ENCODE assay signal across 19 cellular contexts in genomic region chr9:130452835-130453234, GRCh38. TPM values are rescaled to one million over a fixed set of nuclear protein-coding genes. Genes with fewer than 3 reads are reported as not detected.
A peak's percentile ranks its signal among the peaks of the same experiment; 100 is the strongest.
DNase-seq lines count a peak whose midpoint lies in the region; ATAC-seq and TF ChIP-seq lines count a peak whose summit lies in the region.
"Had no signal": no experiment of that assay in that cellular context is flagged by ENCODE, and none has a peak within 500 bp of the region (broad histone marks: within the 10 kb centered on the region; RNA-seq: fewer than 3 reads in every experiment).

No MANE protein-coding gene starts in this region.

- TF ChIP-seq EP300 in gastroesophageal sphincter (IDR thresholded peaks at IDR 0.05) = no peak

- no peaks in the 10 kb centered on the region for H3K36me3 ChIP-seq in gastroesophageal sphincter

- H3K9me3 Mint-ChIP-seq in osteocyte (ENCODE audit: unreplicated experiment) = no peaks in the 10 kb centered on the region
- H3K9me3 Mint-ChIP-seq: CD4-positive, alpha-beta memory T cell; GM23338; H9; HFFc6 had no signal

- no peak for ATAC-seq in gastroesophageal sphincter
- ATAC-seq: GM23338 had no signal

- H3K4me3 Mint-ChIP-seq in osteocyte (ENCODE audit: unreplicated experiment) = no peak overlapping the region
- H3K4me3 Mint-ChIP-seq: CD4-positive, alpha-beta memory T cell; GM23338; HFFc6 had no signal

- TF ChIP-seq POLR2A in gastroesophageal sphincter (IDR thresholded peaks at IDR 0.05) = no peak

- no peaks in the 10 kb centered on the region for H3K27me3 ChIP-seq in gastroesophageal sphincter
- H3K27me3 ChIP-seq: BLaER1 had no signal

- H3K27ac ChIP-seq in C4-2B (peak overlapping the region; percentile 59; the same call in 1 of the 2 replicates), VCaP (peak overlapping the region; percentile 59), gastroesophageal sphincter (peak overlapping the region in 3 of 4 donors; percentile 79 to 86 (median 85))
- H3K27ac ChIP-seq: BLaER1, KMS-11, PC-9 had no signal

- WGBS in gastroesophageal sphincter (ENCODE audit: low coverage in 1 of 2), 2 donors = no CpG with 5 or more reads among the region's 4 CpGs

- peaks cover 59% of the 10 kb centered on the region for H3K4me1 Mint-ChIP-seq in osteocyte (ENCODE audit: unreplicated experiment)

- TF ChIP-seq CTCF in C4-2B (conservative IDR thresholded peaks at IDR 0.05) (no peak), VCaP (conservative IDR thresholded peaks at IDR 0.05) (no peak), gastroesophageal sphincter (IDR thresholded peaks at IDR 0.05) (no peak), osteocyte (IDR thresholded peaks at IDR 0.05) (no peak)

- H3K4me1 ChIP-seq in gastroesophageal sphincter = peaks cover 4 to 60% (median 22%) of the 10 kb centered on the region in 3 donors

- peak overlapping the region; percentile 66 for H3K27ac Mint-ChIP-seq in osteocyte (ENCODE audit: unreplicated experiment)
- H3K27ac Mint-ChIP-seq: GM23338, HFFc6 had no signal

- no peaks in the 10 kb centered on the region for H3K27me3 Mint-ChIP-seq in osteocyte (ENCODE audit: unreplicated experiment)

- no peaks in the 10 kb centered on the region for H3K9me3 ChIP-seq in gastroesophageal sphincter
- H3K9me3 ChIP-seq: BLaER1 had no signal

- H3K36me3 Mint-ChIP-seq in osteocyte (ENCODE audit: unreplicated experiment) = no peaks in the 10 kb centered on the region
- H3K36me3 Mint-ChIP-seq: CD4-positive, alpha-beta memory T cell had no signal

- H3K4me3 ChIP-seq in gastroesophageal sphincter = no peak overlapping the region
- H3K4me3 ChIP-seq: BLaER1, GM23338, PC-9 had no signal

- DNase-seq in osteocyte (ENCODE audit: extremely low spot score, unreplicated experiment) (no peak), cerebellar nuclear complex (lab: John Stamatoyannopoulos, UW) (no peak), UCSD-AML1 (lab: John Stamatoyannopoulos, UW; ENCODE audit: unreplicated experiment) (no peak)
- no peak for DNase-seq in stimulated activated CD4-positive, alpha-beta T cell treated with anti-CD3 and anti-CD28 coated beads, Interleukin-4, amount 100 ng/mL, for 1 hour
- DNase-seq: CD4-positive, alpha-beta memory T cell; H9; HFFc6; MM.1S; NCI-H1694; NCI-H446 treated with DMSO at 0.1 percent for 48 hours; NCI-H526; NK-92 treated with Interleukin-12 subunit alpha and Interleukin-12 subunit beta, amount 100 ng/mL, for 24 hours had no signal

RNA-seq across cellular contexts. Expression of gene ASS1, which starts 8.1 kb away (rescaled TPM):
- 100 to 1,000 TPM in 1 of 4 donors, 10 to 100 TPM in 3; 46.7 to 131 (median 94.4) TPM for total RNA-seq in gastroesophageal sphincter
- 217 and 219 TPM in 2 replicates for total RNA-seq in osteocyte
- total RNA-seq: CD4-positive, alpha-beta memory T cell had no signal
